Comparison of ENCODE assay signal across 8 cellular contexts in the genomic region with DNA sequence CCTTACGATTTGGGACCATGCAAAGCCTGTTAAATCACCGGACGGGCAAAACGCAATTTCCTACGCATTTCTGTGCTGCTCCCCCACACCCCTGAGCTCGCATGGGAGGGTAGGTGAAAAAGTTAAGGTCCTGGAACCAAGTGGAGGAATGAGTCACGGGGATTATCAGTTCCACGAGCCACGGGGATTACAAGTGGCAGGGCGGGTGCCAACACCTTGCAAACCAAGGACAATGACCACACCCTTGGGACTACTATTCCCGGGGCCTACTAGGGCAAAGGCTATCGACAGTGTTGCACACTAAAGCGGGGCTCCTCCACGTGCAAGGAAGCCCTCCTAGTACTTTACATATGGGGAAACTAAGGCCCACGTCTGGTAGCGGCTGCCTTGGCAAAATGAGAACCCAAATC. TPM values are rescaled to one million over a fixed set of nuclear protein-coding genes. Genes with fewer than 3 reads are reported as not detected.
DNase-seq lines count a peak whose midpoint lies in the region; ATAC-seq lines count a peak whose summit lies in the region.

No MANE protein-coding gene starts in this region.

- H3K27ac Mint-ChIP-seq in activated naive CD8-positive, alpha-beta T cell treated with anti-CD3 and anti-CD28 coated beads for 36 hours: peak overlapping the region; percentile 95

- H3K27me3 Mint-ChIP-seq in activated naive CD8-positive, alpha-beta T cell treated with anti-CD3 and anti-CD28 coated beads for 36 hours: no peaks in the 10 kb centered on the region

- H3K4me1 Mint-ChIP-seq in activated naive CD8-positive, alpha-beta T cell treated with anti-CD3 and anti-CD28 coated beads for 36 hours: peaks cover 31% of the 10 kb centered on the region

- peak; percentile 6 for ATAC-seq in GM19372 (IDR thresholded peaks at IDR 0.05; ENCODE audit: low read depth, unreplicated experiment)
- ATAC-seq in left cardiac atrium: peak; percentile 44 to 75

- peak; percentile 38 for DNase-seq in AG08396 (ENCODE audit: low spot score)
- DNase-seq in LHCN-M2 (ENCODE audit: low read depth): peak; percentile 23
- DNase-seq in activated naive CD8-positive, alpha-beta T cell treated with anti-CD3 and anti-CD28 coated beads for 36 hours: peak; percentile 11
- peak; percentile 68 for DNase-seq in left cardiac atrium
- DNase-seq in putamen (ENCODE audit: low spot score): peak; percentile 11
- no peak for DNase-seq in activated CD8-positive, alpha-beta memory T cell treated with anti-CD3 and anti-CD28 coated beads for 24 hours
- DNase-seq in NCI-H187 (lab: John Stamatoyannopoulos, UW): no peak

- intact Hi-C loops in left cardiac atrium (cut with DNase I): loop anchor here in 1 of 2 donors (1.0 kb wide), 1 partner anchor 27 kb away; the partner anchor contains the start of gene TGOLN2

- H3K4me3 Mint-ChIP-seq in activated naive CD8-positive, alpha-beta T cell treated with anti-CD3 and anti-CD28 coated beads for 36 hours: peak overlapping the region; percentile 96

- peaks cover 13% of the 10 kb centered on the region for H3K36me3 Mint-ChIP-seq in activated naive CD8-positive, alpha-beta T cell treated with anti-CD3 and anti-CD28 coated beads for 36 hours

- no peaks in the 10 kb centered on the region for H3K9me3 Mint-ChIP-seq in activated naive CD8-positive, alpha-beta T cell treated with anti-CD3 and anti-CD28 coated beads for 36 hours

RNA-seq across cellular contexts. Expression of gene RETSAT, which starts 0.4 kb away (rescaled TPM):
- total RNA-seq in LHCN-M2 (2014; rRNA removed) (52.3 and 61.3 TPM in 2 replicates), left cardiac atrium (10 to 100 TPM; 79.9 to 84.0 TPM)
- 29.1 TPM for polyA plus RNA-seq in LHCN-M2 (2012)
- 10 to 100 TPM; 21.5 to 23.3 TPM for total RNA-seq in activated naive CD8-positive, alpha-beta T cell treated with anti-CD3 and anti-CD28 coated beads for 36 hours

RNA-seq across cellular contexts. Expression of gene ELMOD3, which starts 0.7 kb away (rescaled TPM):
- total RNA-seq in LHCN-M2 (2014; rRNA removed) (20.4 and 22.6 TPM in 2 replicates), left cardiac atrium (10 to 100 TPM; 15.4 to 22.1 TPM)
- polyA plus RNA-seq in LHCN-M2 (2012): 11.2 TPM
- 10 to 100 TPM in 1 of 2 experiments, 1 to 10 TPM in 1; 9.8 to 11.3 TPM for total RNA-seq in activated naive CD8-positive, alpha-beta T cell treated with anti-CD3 and anti-CD28 coated beads for 36 hours

RNA-seq across cellular contexts. Expression of gene TGOLN2, which starts 26.1 kb away (rescaled TPM):
- total RNA-seq in LHCN-M2 (2014; rRNA removed) (114 and 115 TPM in 2 replicates), left cardiac atrium (10 to 100 TPM; 71.1 to 73.9 TPM)
- polyA plus RNA-seq in LHCN-M2 (2012): 56.3 TPM
- total RNA-seq in activated naive CD8-positive, alpha-beta T cell treated with anti-CD3 and anti-CD28 coated beads for 36 hours: 10 to 100 TPM; 74.9 to 77.2 TPM

RNA-seq across cellular contexts. Expression of gene CAPG, which starts 56.3 kb away (rescaled TPM):
- 156 and 172 TPM in 2 replicates for total RNA-seq in LHCN-M2 (2014; rRNA removed)
- 118 TPM for polyA plus RNA-seq in LHCN-M2 (2012)
- 10 to 100 TPM; 18.1 to 19.8 TPM for total RNA-seq in activated naive CD8-positive, alpha-beta T cell treated with anti-CD3 and anti-CD28 coated beads for 36 hours
- total RNA-seq in left cardiac atrium: 10 to 100 TPM; 13.6 to 20.3 TPM

Comparison
In these comparisons a context has a peak if more than half of its experiments do, and no peak if none do; other contexts are left out.
1. DNase-seq: peak in AG08396 (single experiment), LHCN-M2 (single experiment), activated naive CD8-positive, alpha-beta T cell treated with anti-CD3 and anti-CD28 coated beads for 36 hours (single experiment), left cardiac atrium (single experiment) and putamen (single experiment); none in activated CD8-positive, alpha-beta memory T cell treated with anti-CD3 and anti-CD28 coated beads for 24 hours (single experiment) and NCI-H187 (0 of 2).